In genomic region chr12:112938751-112939150, GRCh38 we compare ENCODE assay signal across 9 cellular contexts. TPM values are rescaled to one million over a fixed set of nuclear protein-coding genes. Genes with fewer than 3 reads are reported as not detected.
DNase-seq lines count a peak whose midpoint lies in the region; ATAC-seq and TF ChIP-seq lines count a peak whose summit lies in the region.
"Had no signal": no experiment of that assay in that cellular context is flagged by ENCODE, and none has a peak within 500 bp of the region (broad histone marks: within the 10 kb centered on the region; RNA-seq: fewer than 3 reads in every experiment).

No MANE protein-coding gene starts in this region.

- H3K9me3 ChIP-seq in DOHH2 (ENCODE audit: control insufficient read depth, insufficient read depth, low read length): no peaks in the 10 kb centered on the region
- no peaks in the 10 kb centered on the region for H3K9me3 ChIP-seq in PC-3 (ENCODE audit: low read length)
- H3K9me3 ChIP-seq in trophoblast cell (ENCODE audit: insufficient read depth, low read depth, low read length): no peaks in the 10 kb centered on the region

- H4K8ac ChIP-seq in trophoblast cell (ENCODE audit: low read depth, low read length): no peak overlapping the region

- H3K36me3 ChIP-seq in DOHH2 (ENCODE audit: control insufficient read depth, low read length) (no peaks in the 10 kb centered on the region), PC-3 (ENCODE audit: low read depth, low read length) (no peaks in the 10 kb centered on the region), trophoblast cell (ENCODE audit: control insufficient read depth in 1 of 2, insufficient read depth in 2 of 2, low read length in 2 of 2) (no peaks in the 10 kb centered on the region)

- no peak overlapping the region for H2BK120ac ChIP-seq in trophoblast cell (ENCODE audit: insufficient read depth, low read length, poor library complexity)

- H2AFZ ChIP-seq in PC-3 (ENCODE audit: low read length): peak overlapping the region; percentile 81
- no peak overlapping the region for H2AFZ ChIP-seq in trophoblast cell (ENCODE audit: insufficient read depth, low read length, poor library complexity)

- TF ChIP-seq CTCF in DOHH2 (IDR thresholded peaks at IDR 0.05; ENCODE audit: low read depth, low read length, poor library complexity, severe bottlenecking): no peak
- no peak for TF ChIP-seq CTCF in PC-3 (conservative IDR thresholded peaks at IDR 0.05; ENCODE audit: low read depth, low read length)
- no peak for TF ChIP-seq CTCF in epithelial cell of esophagus (IDR thresholded peaks at IDR 0.05; ENCODE audit: insufficient read depth, low read depth, low read length, missing control alignments)

- POLR2A ChIA-PET in PC-3 (lab: Charles Lee; ENCODE audit: unreplicated experiment): interaction anchor here (1.3 kb wide), 1 partner anchor 39 kb away, joined by 12 read pairs; the partner anchor contains the start of gene OAS2

- peak; percentile 23 for ATAC-seq in PC-3

- peaks cover 18% of the 10 kb centered on the region for H3F3A ChIP-seq in DOHH2 (ENCODE audit: control insufficient read depth, insufficient read depth)
- no peaks in the 10 kb centered on the region for H3F3A ChIP-seq in PC-3 (ENCODE audit: low read length, unreplicated experiment)

- no peaks in the 10 kb centered on the region for H3K27me3 ChIP-seq in DOHH2 (ENCODE audit: control insufficient read depth, low read length)
- H3K27me3 ChIP-seq in PC-3 (ENCODE audit: low read length): no peaks in the 10 kb centered on the region
- H3K27me3 ChIP-seq in trophoblast cell (ENCODE audit: insufficient read depth, low read length): peaks cover 4% of the 10 kb centered on the region

- H3K14ac ChIP-seq in trophoblast cell (ENCODE audit: low read length): no peak overlapping the region

- H3K4me3 ChIP-seq in DOHH2 (ENCODE audit: low read length): peak overlapping the region; percentile 66
- peak overlapping the region; percentile 84 for H3K4me3 ChIP-seq in PC-3 (ENCODE audit: low read length)
- peak overlapping the region; percentile 55 for H3K4me3 ChIP-seq in epithelial cell of esophagus (ENCODE audit: low read length)
- H3K4me3 ChIP-seq in trophoblast cell (ENCODE audit: low read depth, low read length): no peak overlapping the region

- H4K20me1 ChIP-seq in DOHH2 (ENCODE audit: control insufficient read depth, insufficient read depth, low read depth, low read length): no peaks in the 10 kb centered on the region
- H4K20me1 ChIP-seq in PC-3 (ENCODE audit: low read length): no peaks in the 10 kb centered on the region

- H3K23ac ChIP-seq in trophoblast cell (ENCODE audit: low read length): no peak overlapping the region

- H4K91ac ChIP-seq in trophoblast cell (ENCODE audit: low read depth, low read length): no peak overlapping the region

- H3K4ac ChIP-seq in trophoblast cell (ENCODE audit: low read depth, low read length): no peak overlapping the region

- H3K27ac ChIP-seq in DOHH2 (ENCODE audit: low read depth, low read length): no peak overlapping the region
- H3K27ac ChIP-seq in PC-3 (ENCODE audit: low read length): peak overlapping the region; percentile 12
- H3K27ac ChIP-seq in trophoblast cell (ENCODE audit: low read depth, low read length): no peak overlapping the region

- DNase-seq in PC-3 (peak; percentile 13), epithelial cell of esophagus (ENCODE audit: low read depth) (peak; percentile 13), trophoblast cell (no peak), NCI-H1417 treated with DMSO at 0.1 percent for 48 hours (lab: John Stamatoyannopoulos, UW) (no peak), glomerular visceral epithelial cell (ENCODE audit: extremely low spot score) (no peak), DMS 273 (lab: John Stamatoyannopoulos, UW; ENCODE audit: unreplicated experiment) (no peak), anterior cingulate cortex (lab: John Stamatoyannopoulos, UW) (no peak)

- H3K9ac ChIP-seq in PC-3 (ENCODE audit: low read length) (peak overlapping the region; percentile 85), trophoblast cell (ENCODE audit: low read length) (no peak overlapping the region)

- no peak overlapping the region for H4K12ac ChIP-seq in trophoblast cell (ENCODE audit: low read depth, low read length)

- no peak overlapping the region for H2BK12ac ChIP-seq in trophoblast cell (ENCODE audit: low read length)

- H3K9me2 ChIP-seq in DOHH2 (replicated peaks; ENCODE audit: control insufficient read depth, low read length): no peaks in the 10 kb centered on the region
- H3K9me2 ChIP-seq in PC-3 (replicated peaks; ENCODE audit: low read length): no peaks in the 10 kb centered on the region

- H3K4me1 ChIP-seq in DOHH2 (ENCODE audit: control insufficient read depth, low read length) (peaks cover 32% of the 10 kb centered on the region), PC-3 (ENCODE audit: insufficient read depth, low read length) (peaks cover 17% of the 10 kb centered on the region), trophoblast cell (ENCODE audit: control insufficient read depth in 1 of 2, insufficient read depth in 2 of 2, low read length in 2 of 2) (no peaks in the 10 kb centered on the region)

- no peak overlapping the region for H2AK5ac ChIP-seq in trophoblast cell (ENCODE audit: low read length)

- WGBS in trophoblast cell (ENCODE audit: extremely low coverage, insufficient coverage, insufficient read length): no CpG with 5 or more reads among the region's 11 CpGs

- H3K79me1 ChIP-seq in trophoblast cell (ENCODE audit: low read length): no peaks in the 10 kb centered on the region

- no peaks in the 10 kb centered on the region for H3K79me2 ChIP-seq in DOHH2 (ENCODE audit: control insufficient read depth, low read length)
- H3K79me2 ChIP-seq in PC-3 (ENCODE audit: low read length): peaks cover 8% of the 10 kb centered on the region; the same call in 1 of the 2 replicates
- H3K79me2 ChIP-seq in trophoblast cell (ENCODE audit: control insufficient read depth, insufficient read depth, low read length, poor library complexity): no peaks in the 10 kb centered on the region

- H2BK5ac ChIP-seq in trophoblast cell (ENCODE audit: low read depth, low read length, poor library complexity): no peak overlapping the region

- H3K4me2 ChIP-seq in DOHH2 (ENCODE audit: low read length) (peak overlapping the region; percentile 91), PC-3 (ENCODE audit: low read length) (peak overlapping the region; percentile 92), trophoblast cell (ENCODE audit: low read length) (peak overlapping the region; percentile 68)

- intact Hi-C loops in PC-3 (cut with micrococcal nuclease): loop anchor here (1.0 to 5.0 kb wide), 3 partner anchors 32 to 39 kb away; partner anchors contain the start of genes OAS1 and OAS2

- CTCF ChIA-PET in PC-3 (lab: Charles Lee): interaction anchor here (1.0 kb wide), 1 partner anchor 39 kb away, joined by 3 read pairs; no protein-coding TSS in a partner anchor

- TSS peak; percentile 69 for BruUV-seq in PC-3 (replicated peaks; lab: Mats Ljungman, UMichigan)

- H3K18ac ChIP-seq in trophoblast cell (ENCODE audit: low read length): no peak overlapping the region

RNA-seq across cellular contexts. Expression of gene OAS3, which starts 0.5 kb away (rescaled TPM):
- total RNA-seq in PC-3 (2014; rRNA removed): 25.5 and 28.8 TPM in 2 replicates
- polyA plus RNA-seq in trophoblast cell (2013): 0.15 and 0.22 TPM in 2 replicates
- polyA plus RNA-seq: neural cell had no signal

RNA-seq across cellular contexts. Expression of gene OAS1, which starts 32.0 kb away (rescaled TPM):
- total RNA-seq in PC-3 (2014; rRNA removed): 10.1 and 10.2 TPM in 2 replicates
- 0.29 and 0.37 TPM in 2 replicates for polyA plus RNA-seq in trophoblast cell (2013)
- polyA plus RNA-seq: neural cell had no signal

RNA-seq across cellular contexts. Expression of gene OAS2, which starts 39.6 kb away (rescaled TPM):
- total RNA-seq in PC-3 (2014; rRNA removed): 5.8 and 10.5 TPM in 2 replicates
- 0.01 and 0.04 TPM in 2 replicates for polyA plus RNA-seq in trophoblast cell (2013)
- polyA plus RNA-seq: neural cell had no signal

Comparison
In these comparisons a context has a peak if more than half of its experiments do, and no peak if none do; other contexts are left out.
1. DNase-seq: peak in PC-3 (single experiment) and epithelial cell of esophagus (single experiment); none in trophoblast cell (0 of 2), NCI-H1417 treated with DMSO at 0.1 percent for 48 hours (single experiment), glomerular visceral epithelial cell (single experiment), DMS 273 (single experiment) and anterior cingulate cortex (0 of 58).
2. Peak in every context shown above with its lines, with median percentiles within 50 percentile points of each other: H3K4me2 ChIP-seq.